Comparison of ENCODE assay signal across 13 cellular contexts in the genomic region with DNA sequence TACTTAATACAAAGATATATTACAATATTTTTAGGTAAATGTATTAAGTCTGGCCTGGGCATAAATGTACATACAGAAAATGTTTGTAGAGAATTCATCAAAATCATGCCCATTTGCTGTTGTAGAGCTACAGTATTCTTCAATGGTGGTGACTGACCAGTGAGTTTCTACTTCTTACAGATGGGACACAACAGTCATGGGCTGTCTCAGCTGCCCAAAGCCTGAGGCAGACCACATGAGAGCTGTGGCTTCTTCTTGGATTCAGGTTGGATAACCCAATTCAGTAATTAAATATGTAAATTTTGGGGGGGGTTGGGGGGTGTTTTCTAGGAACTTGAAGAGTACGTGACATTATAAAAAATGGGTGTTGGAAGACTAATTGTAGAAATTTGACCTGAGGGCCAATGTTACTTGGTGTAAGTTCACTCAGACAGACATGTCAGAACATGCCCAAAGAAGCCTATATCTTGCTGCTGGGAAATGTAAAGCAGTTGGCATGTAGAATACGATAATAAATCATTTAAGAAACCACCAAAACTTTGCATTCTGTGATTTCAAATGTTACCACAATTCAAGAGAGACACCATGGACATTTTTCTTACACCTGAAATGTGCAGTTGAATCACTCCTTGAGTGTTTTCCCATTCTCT. TPM values are rescaled to one million over a fixed set of nuclear protein-coding genes. Genes with fewer than 3 reads are reported as not detected.
DNase-seq lines count a peak whose midpoint lies in the region; ATAC-seq and TF ChIP-seq lines count a peak whose summit lies in the region.
"Had no signal": no experiment of that assay in that cellular context is flagged by ENCODE, and none has a peak within 500 bp of the region (broad histone marks: within the 10 kb centered on the region; RNA-seq: fewer than 3 reads in every experiment).

No MANE protein-coding gene starts in this region.

- no peaks in the 10 kb centered on the region for H3F3A ChIP-seq in GM23338 (replicated peaks; ENCODE audit: low read depth)

- H3K4me1 Mint-ChIP-seq in GM23338: peaks cover 12% of the 10 kb centered on the region; the same call in 2 of the 3 replicates
- H3K4me1 Mint-ChIP-seq in WTC11: peaks cover 36% of the 10 kb centered on the region

- H3K36me3 ChIP-seq in GM23338 (ENCODE audit: insufficient read depth): peaks cover 11% of the 10 kb centered on the region; the same call in 1 of the 2 replicates
- peaks cover 0 to 12% (median 1%) of the 10 kb centered on the region in 4 donors for H3K36me3 ChIP-seq in transverse colon
- H3K36me3 ChIP-seq in thyroid gland: peaks cover 0 to 3% of the 10 kb centered on the region in 2 donors

- H3K9me3 Mint-ChIP-seq in GM23338 (no peaks in the 10 kb centered on the region), WTC11 (no peaks in the 10 kb centered on the region)
- H3K9me3 Mint-ChIP-seq: dendritic cell treated with granulocyte-macrophage colony-stimulating factor and Interleukin-4, amounts not matched to agents 40 ng/mL and 50 ng/mL, for 4 days had no signal

- peak overlapping the region; percentile 97 for H3K27ac Mint-ChIP-seq in GM23338
- H3K27ac Mint-ChIP-seq in WTC11: peak overlapping the region; percentile 80
- H3K27ac Mint-ChIP-seq: dendritic cell treated with granulocyte-macrophage colony-stimulating factor and Interleukin-4, amounts not matched to agents 40 ng/mL and 50 ng/mL, for 4 days had no signal

- no peak overlapping the region for H3K4me2 ChIP-seq in GM23338

- peak overlapping the region; percentile 6; the same call in 1 of the 2 replicates for H3K27ac ChIP-seq in GM23338 (ENCODE audit: low read depth)
- no peak overlapping the region for H3K27ac ChIP-seq in transverse colon
- no peak overlapping the region for H3K27ac ChIP-seq in thyroid gland
- H3K27ac ChIP-seq: GM23248, testis had no signal

- WGBS in transverse colon (ENCODE audit: low coverage in 1 of 2), 2 donors: 85 to 91% methylated on average over 2 of the region's 2 CpGs
- 97 to 99% methylated on average over 2 of the region's 2 CpGs for WGBS in thyroid gland, 2 donors

- H3K79me2 ChIP-seq in GM23338 (replicated peaks; ENCODE audit: insufficient read depth): no peaks in the 10 kb centered on the region; the same call in 1 of the 2 replicates

- POLR2A ChIA-PET in WTC11 (lab: Charles Lee): no interaction called here

- intact Hi-C loops in transverse colon (cut with DNase I; ENCODE audit: low total_unique reads): no loop called here
- intact Hi-C loops in thyroid gland (cut with DNase I): no loop called here
- intact Hi-C loops in Right ventricle myocardium inferior (cut with DNase I): no loop called here

- no peaks in the 10 kb centered on the region for H3K9me2 ChIP-seq in GM23338 (ENCODE audit: insufficient read depth)

- H3K36me3 Mint-ChIP-seq in GM23338 (ENCODE audit: low read depth) (peaks cover 26% of the 10 kb centered on the region; the same call in 2 of the 3 replicates), WTC11 (peaks cover 28% of the 10 kb centered on the region)

- H3K9me3 ChIP-seq in transverse colon (no peaks in the 10 kb centered on the region), thyroid gland (no peaks in the 10 kb centered on the region)
- H3K9me3 ChIP-seq: testis had no signal

- DNase-seq in EH (ENCODE audit: low read depth) (peak; percentile 16), GM23338 (ENCODE audit: low spot score) (no peak), WTC11 (ENCODE audit: low spot score) (no peak), foreskin melanocyte (peak; percentile 9), transverse colon (no peak), thyroid gland (no peak), Right ventricle myocardium inferior (ENCODE audit: missing footprints) (no peak)
- DNase-seq: DMS53; GM23248; NK-92 treated with Interleukin-12 subunit alpha and Interleukin-12 subunit beta, amount 100 ng/mL, for 24 hours; T-helper 9 cell; testis had no signal

- no peak overlapping the region for H2AFZ ChIP-seq in GM23338
- H2AFZ ChIP-seq: GM23248 had no signal

- H3K27me3 ChIP-seq in GM23338 (ENCODE audit: insufficient read depth) (no peaks in the 10 kb centered on the region), transverse colon (no peaks in the 10 kb centered on the region), thyroid gland (no peaks in the 10 kb centered on the region)
- H3K27me3 ChIP-seq: testis had no signal

- TF ChIP-seq POLR2A in transverse colon (IDR thresholded peaks at IDR 0.05) (no peak), thyroid gland (IDR thresholded peaks at IDR 0.05) (no peak)

- ATAC-seq in GM23338 (no peak), WTC11 (no peak), Right ventricle myocardium inferior (no peak)

- peaks cover 10% of the 10 kb centered on the region for H3K4me1 ChIP-seq in GM23338 (ENCODE audit: insufficient read depth)
- H3K4me1 ChIP-seq in transverse colon: no peaks in the 10 kb centered on the region
- H3K4me1 ChIP-seq in thyroid gland: no peaks in the 10 kb centered on the region
- H3K4me1 ChIP-seq: testis had no signal

- no peaks in the 10 kb centered on the region for H4K20me1 ChIP-seq in GM23338 (replicated peaks; ENCODE audit: insufficient read depth)

- CTCF ChIA-PET in WTC11 (lab: Charles Lee): interaction anchor here (0.8 kb wide), 1 partner anchor 478 kb away, joined by 3 read pairs; no protein-coding TSS in a partner anchor

- in situ Hi-C loops in transverse colon (cut with MboI; ENCODE audit: low pct_ligation_motif_present in 1 of 4, low pct_unique_long_range_greater_than_20kb in 1 of 4, low sequenced_read_pairs in 3 of 4): no loop called here

- no peak for TF ChIP-seq EP300 in transverse colon (IDR thresholded peaks at IDR 0.05; ENCODE audit: low read depth)

- TF ChIP-seq CTCF in GM23338 (conservative IDR thresholded peaks at IDR 0.05; ENCODE audit: low read depth in 2 of 2): no peak
- TF ChIP-seq CTCF in WTC11 (IDR thresholded peaks at IDR 0.05): no peak
- no peak for TF ChIP-seq CTCF in transverse colon (IDR thresholded peaks at IDR 0.05)
- TF ChIP-seq CTCF in thyroid gland (IDR thresholded peaks at IDR 0.05): no peak

- H3K27me3 Mint-ChIP-seq in GM23338 (ENCODE audit: insufficient read depth, low read depth, poor library complexity): no peaks in the 10 kb centered on the region
- H3K27me3 Mint-ChIP-seq in WTC11 (ENCODE audit: low read depth): no peaks in the 10 kb centered on the region
- H3K27me3 Mint-ChIP-seq: dendritic cell treated with granulocyte-macrophage colony-stimulating factor and Interleukin-4, amounts not matched to agents 40 ng/mL and 50 ng/mL, for 4 days had no signal

- H3K4me3 Mint-ChIP-seq in GM23338 (no peak overlapping the region), WTC11 (no peak overlapping the region)
- H3K4me3 Mint-ChIP-seq: dendritic cell treated with granulocyte-macrophage colony-stimulating factor and Interleukin-4, amounts not matched to agents 40 ng/mL and 50 ng/mL, for 4 days had no signal

- H3K4me3 ChIP-seq in GM23338 (no peak overlapping the region), transverse colon (no peak overlapping the region), thyroid gland (replicated peaks in 1 of 3) (no peak overlapping the region)
- H3K4me3 ChIP-seq: GM23248, testis had no signal

TF ChIP-seq in GM23338, 12 proteins besides CTCF, POLR2A, EP300 and RAD21 (continues in another document):
- TF ChIP-seq ZNF114 (CRISPR knock-in tag; IDR thresholded peaks at IDR 0.05) (no peak), POLR2AphosphoS5 (IDR thresholded peaks at IDR 0.05; ENCODE audit: low read depth) (no peak)

TF ChIP-seq in WTC11, 78 proteins besides CTCF, POLR2A, EP300 and RAD21 (continues in another document):
- TF ChIP-seq, protein P1, sequence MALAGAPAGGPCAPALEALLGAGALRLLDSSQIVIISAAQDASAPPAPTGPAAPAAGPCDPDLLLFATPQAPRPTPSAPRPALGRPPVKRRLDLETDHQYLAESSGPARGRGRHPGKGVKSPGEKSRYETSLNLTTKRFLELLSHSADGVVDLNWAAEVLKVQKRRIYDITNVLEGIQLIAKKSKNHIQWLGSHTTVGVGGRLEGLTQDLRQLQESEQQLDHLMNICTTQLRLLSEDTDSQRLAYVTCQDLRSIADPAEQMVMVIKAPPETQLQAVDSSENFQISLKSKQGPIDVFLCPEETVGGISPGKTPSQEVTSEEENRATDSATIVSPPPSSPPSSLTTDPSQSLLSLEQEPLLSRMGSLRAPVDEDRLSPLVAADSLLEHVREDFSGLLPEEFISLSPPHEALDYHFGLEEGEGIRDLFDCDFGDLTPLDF (CRISPR knock-in tag; IDR thresholded peaks at IDR 0.05): no peak
- TF ChIP-seq EMX1 (CRISPR knock-in tag; IDR thresholded peaks at IDR 0.05): no peak
- TF ChIP-seq, protein P2, sequence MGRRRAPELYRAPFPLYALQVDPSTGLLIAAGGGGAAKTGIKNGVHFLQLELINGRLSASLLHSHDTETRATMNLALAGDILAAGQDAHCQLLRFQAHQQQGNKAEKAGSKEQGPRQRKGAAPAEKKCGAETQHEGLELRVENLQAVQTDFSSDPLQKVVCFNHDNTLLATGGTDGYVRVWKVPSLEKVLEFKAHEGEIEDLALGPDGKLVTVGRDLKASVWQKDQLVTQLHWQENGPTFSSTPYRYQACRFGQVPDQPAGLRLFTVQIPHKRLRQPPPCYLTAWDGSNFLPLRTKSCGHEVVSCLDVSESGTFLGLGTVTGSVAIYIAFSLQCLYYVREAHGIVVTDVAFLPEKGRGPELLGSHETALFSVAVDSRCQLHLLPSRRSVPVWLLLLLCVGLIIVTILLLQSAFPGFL (CRISPR knock-in tag; IDR thresholded peaks at IDR 0.05; ENCODE audit: borderline replicate concordance): no peak
- TF ChIP-seq, protein P3, sequence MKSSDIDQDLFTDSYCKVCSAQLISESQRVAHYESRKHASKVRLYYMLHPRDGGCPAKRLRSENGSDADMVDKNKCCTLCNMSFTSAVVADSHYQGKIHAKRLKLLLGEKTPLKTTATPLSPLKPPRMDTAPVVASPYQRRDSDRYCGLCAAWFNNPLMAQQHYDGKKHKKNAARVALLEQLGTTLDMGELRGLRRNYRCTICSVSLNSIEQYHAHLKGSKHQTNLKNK (CRISPR knock-in tag; IDR thresholded peaks at IDR 0.05): no peak
- TF ChIP-seq ETV6 (CRISPR knock-in tag; IDR thresholded peaks at IDR 0.05): no peak
- TF ChIP-seq TCF7 (CRISPR knock-in tag; IDR thresholded peaks at IDR 0.05; ENCODE audit: low read depth): no peak

RNA-seq across cellular contexts. Expression of a gene that starts 17.9 kb away (rescaled TPM):
- total RNA-seq in GM23338 (2014; rRNA removed; shearing (Covaris generic)): 92.0 and 106 TPM in 2 replicates
- polyA plus RNA-seq in GM23338 (2016; fragmentation: Nextera tagmentation; extraction: Ambion mirVana): 21.6 and 25.0 TPM in 2 replicates
- total RNA-seq in WTC11 (2021): 48.5 to 56.0 TPM (median 53.8 TPM) in 3 replicates
- 100 to 1,000 TPM in 1 of 4 donors, 10 to 100 TPM in 3; 12.0 to 178 (median 19.3) TPM for total RNA-seq in transverse colon
- total RNA-seq in thyroid gland: 10 to 100 TPM; 15.3 to 35.1 (median 27.1) TPM
- 2.9 TPM for total RNA-seq in Right ventricle myocardium inferior

Comparison
In these comparisons a context has a peak if more than half of its experiments do, and no peak if none do; other contexts are left out.
1. DNase-seq: peak in EH (single experiment) and foreskin melanocyte (single experiment); none in GM23338 (single experiment), WTC11 (single experiment), transverse colon (single experiment), thyroid gland (0 of 2) and Right ventricle myocardium inferior (single experiment).